ENCODE assay signal across 1 cellular context in genomic region chr4:112636688-112637551, GRCh38.
A peak's percentile ranks its signal among the peaks of the same experiment; 100 is the strongest.
TF ChIP-seq lines count a peak whose summit lies in the region.

Gene LARP7, plus strand, starts transcription at chr4:112637143. Its CDS starts 7,527 bp downstream, at chr4:112644670.
Gene ZGRF1, minus strand, starts transcription at chr4:112636909. Its CDS starts 3,733 bp downstream, at chr4:112633176.

TF ChIP-seq in K562, 482 proteins besides CTCF, POLR2A, EP300 and RAD21 (continued from another document):
- TF ChIP-seq MLLT1 (IDR thresholded peaks at IDR 0.05) (peak in 1 of 2 experiments; percentile 23; a peak in 1 of 4 replicates), HDAC2 (IDR thresholded peaks at IDR 0.05) (peak; percentile 59), ZNF696 (CRISPR knock-in tag; conservative IDR thresholded peaks at IDR 0.05) (no peak), CC2D1A (IDR thresholded peaks at IDR 0.05) (peak; percentile 78), KHSRP (IDR thresholded peaks at IDR 0.05) (peak; percentile 90), MYNN (IDR thresholded peaks at IDR 0.05) (no peak; the same call in 1 of the 2 replicates), MYNN (CRISPR knock-in tag; IDR thresholded peaks at IDR 0.05) (no peak), XRCC5 (IDR thresholded peaks at IDR 0.05; ENCODE audit: low read depth, low read length) (peak; percentile 28; the same call in 1 of the 2 replicates), ZHX1 (conservative IDR thresholded peaks at IDR 0.05; ENCODE audit: low read length) (peak; percentile 22; the same call in 1 of the 2 replicates), ZNF124 (CRISPR knock-in tag; IDR thresholded peaks at IDR 0.05) (no peak), PKNOX1 (IDR thresholded peaks at IDR 0.05) (peak; percentile 80), RFX5 (IDR thresholded peaks at IDR 0.05; ENCODE audit: low read depth, low read length) (peak; percentile 77; the same call in 1 of the 2 replicates), MAZ (CRISPR knock-in tag; conservative IDR thresholded peaks at IDR 0.05 in 1 of 2, IDR thresholded peaks at IDR 0.05 in 1 of 2) (peak in 1 of 2 experiments; percentile 80; a peak in 2 of 4 replicates), CREB1 (IDR thresholded peaks at IDR 0.05) (peak; percentile 98), CREB1 (CRISPR knock-in tag; IDR thresholded peaks at IDR 0.05) (peak; percentile 98), PURB (CRISPR knock-in tag; IDR thresholded peaks at IDR 0.05; ENCODE audit: low read depth) (no peak), TARDBP (IDR thresholded peaks at IDR 0.05) (peak; percentile 36; the same call in 1 of the 2 replicates)
